ENCODE assay signal across 1 cellular context in genomic region chr19:49676136-49676689, GRCh38.
TF ChIP-seq lines count a peak whose summit lies in the region.

No MANE protein-coding gene starts in this region.

TF ChIP-seq in K562, 482 proteins besides CTCF, POLR2A, EP300 and RAD21 (continued from another document and continues in another):
- peak; percentile 30 for TF ChIP-seq E2F8 (IDR thresholded peaks at IDR 0.05; ENCODE audit: low read depth, partially characterized antibody)
- no peak for TF ChIP-seq RNF219 (CRISPR knock-in tag; IDR thresholded peaks at IDR 0.05)
- TF ChIP-seq ZNF584 (CRISPR knock-in tag; IDR thresholded peaks at IDR 0.05; ENCODE audit: low read depth) = no peak
- peak; percentile 94 for TF ChIP-seq BHLHE40 (IDR thresholded peaks at IDR 0.05; ENCODE audit: low read length)
- TF ChIP-seq LARP7 (IDR thresholded peaks at IDR 0.05) = no peak
- TF ChIP-seq ARID3B (CRISPR knock-in tag; IDR thresholded peaks at IDR 0.05; ENCODE audit: borderline replicate concordance) = no peak
- no peak for TF ChIP-seq NCOA4 (IDR thresholded peaks at IDR 0.05; ENCODE audit: partially characterized antibody)
- no peak for TF ChIP-seq TCFL5 (CRISPR knock-in tag; conservative IDR thresholded peaks at IDR 0.05)
- peak; percentile 62 to 63; a peak in 2 of 4 replicates for TF ChIP-seq MNT (conservative IDR thresholded peaks at IDR 0.05)
- 0 out of 4 replicates have a peak, but pooled peaks of 1 of the 2 experiments have one; percentile 5 for TF ChIP-seq ZMIZ1 (IDR thresholded peaks at IDR 0.05; ENCODE audit: low read depth in 2 of 2, low read length in 2 of 2)
- TF ChIP-seq EWSR1 (IDR thresholded peaks at IDR 0.05; ENCODE audit: borderline replicate concordance, low read depth, partially characterized antibody) = no peak
- no peak for TF ChIP-seq IRF2 (CRISPR knock-in tag; IDR thresholded peaks at IDR 0.05)
- TF ChIP-seq PTBP1 (IDR thresholded peaks at IDR 0.05; ENCODE audit: low read depth, low read length) = peak; percentile 91
- TF ChIP-seq GTF2A2 (tag; IDR thresholded peaks at IDR 0.05) = 0 out of 2 replicates have a peak, but pooled peaks have one; percentile 31
- TF ChIP-seq ZBTB33 (CRISPR knock-in tag; IDR thresholded peaks at IDR 0.05) = 0 out of 2 replicates have a peak, but pooled peaks have one; percentile 65
- TF ChIP-seq CREB3 (tag; conservative IDR thresholded peaks at IDR 0.05; ENCODE audit: low read depth) = no peak; the same call in 1 of the 2 replicates
- no peak for TF ChIP-seq PCBP1 (IDR thresholded peaks at IDR 0.05; ENCODE audit: low read depth, low read length, poor library complexity, severe bottlenecking)
- no peak for TF ChIP-seq SMAD2 (IDR thresholded peaks at IDR 0.05; ENCODE audit: low read depth, low read length)
- peak in 1 of 2 experiments; percentile 23; a peak in 1 of 4 replicates for TF ChIP-seq MAZ (CRISPR knock-in tag; conservative IDR thresholded peaks at IDR 0.05 in 1 of 2, IDR thresholded peaks at IDR 0.05 in 1 of 2)
- no peak for TF ChIP-seq ZNF668 (CRISPR knock-in tag; IDR thresholded peaks at IDR 0.05)
- TF ChIP-seq PHF21A (IDR thresholded peaks at IDR 0.05; ENCODE audit: borderline replicate concordance, low read depth) = peak; percentile 77; the same call in 1 of the 2 replicates
- peak in 1 of 2 experiments; percentile 91; a peak in 3 of 4 replicates for TF ChIP-seq ARNT (IDR thresholded peaks at IDR 0.05)
- no peak for TF ChIP-seq CEBPZ (IDR thresholded peaks at IDR 0.05; ENCODE audit: borderline replicate concordance, low read depth, low read length)
- no peak for TF ChIP-seq SRF (CRISPR knock-in tag; IDR thresholded peaks at IDR 0.05)
- TF ChIP-seq EGR1 (conservative IDR thresholded peaks at IDR 0.05) = peak; percentile 74
- 0 out of 2 replicates have a peak, but pooled peaks have one; percentile 19 for TF ChIP-seq JUN (IDR thresholded peaks at IDR 0.05; ENCODE audit: borderline replicate concordance, low read depth, low read length)
- TF ChIP-seq JUN (CRISPR knock-in tag; IDR thresholded peaks at IDR 0.05; ENCODE audit: borderline replicate concordance) = 0 out of 2 replicates have a peak, but pooled peaks have one; percentile 37
- peak; percentile 43 for TF ChIP-seq NFIC (IDR thresholded peaks at IDR 0.05)
- 0 out of 2 replicates have a peak, but pooled peaks have one; percentile 74 for TF ChIP-seq RERE (CRISPR knock-in tag; IDR thresholded peaks at IDR 0.05; ENCODE audit: borderline replicate concordance)
